21 cellular contexts compared by ENCODE assay signal in the genomic region with DNA sequence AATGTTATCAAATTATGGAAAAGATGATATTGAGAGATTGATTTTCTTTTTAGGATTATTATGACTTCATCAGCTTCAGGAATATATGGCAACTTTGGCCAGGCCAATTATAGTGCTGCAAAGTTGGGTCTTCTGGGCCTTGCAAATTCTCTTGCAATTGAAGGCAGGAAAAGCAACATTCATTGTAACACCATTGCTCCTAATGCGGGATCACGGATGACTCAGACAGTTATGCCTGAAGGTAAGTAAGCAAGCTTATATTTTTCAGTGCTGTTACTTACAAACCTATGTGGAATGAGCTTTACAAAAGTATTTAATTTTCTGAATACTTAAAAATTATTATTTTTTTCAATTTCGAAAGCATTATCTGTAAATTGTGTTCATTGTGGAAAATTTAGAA. TPM values are rescaled to one million over a fixed set of nuclear protein-coding genes. Genes with fewer than 3 reads are reported as not detected.
DNase-seq lines count a peak whose midpoint lies in the region; ATAC-seq, FAIRE-seq and TF ChIP-seq lines count a peak whose summit lies in the region.
"Had no signal": no experiment of that assay in that cellular context is flagged by ENCODE, and none has a peak within 500 bp of the region (broad histone marks: within the 10 kb centered on the region; RNA-seq: fewer than 3 reads in every experiment).

No MANE protein-coding gene starts in this region.

- H2AK5ac ChIP-seq in H1 (ENCODE audit: low read depth, low read length), result no peak overlapping the region
- no peak overlapping the region for H2AK5ac ChIP-seq in mesendoderm (ENCODE audit: low read length)

- no peak overlapping the region for H3K23ac ChIP-seq in H1 (ENCODE audit: insufficient read length)
- no peak overlapping the region for H3K23ac ChIP-seq in mesendoderm (ENCODE audit: low read length)

- H2BK20ac ChIP-seq in H1 (ENCODE audit: low read length), result no peak overlapping the region

- H2BK12ac ChIP-seq in H1 (ENCODE audit: low read depth, low read length), result no peak overlapping the region

- no peak overlapping the region for H3K9ac ChIP-seq in PC-3 (ENCODE audit: low read length)
- no peak overlapping the region for H3K9ac ChIP-seq in H1 (replicated peaks in 1 of 4; ENCODE audit: extremely low read depth in 1 of 4, low read depth in 3 of 4, low read length in 3 of 4)
- H3K9ac ChIP-seq in mesendoderm (ENCODE audit: low read length), result no peak overlapping the region
- H3K9ac ChIP-seq: KMS-11 had no signal

- TF ChIP-seq RAD21 in H1 (IDR thresholded peaks at IDR 0.05 in 1 of 2, conservative IDR thresholded peaks at IDR 0.05 in 1 of 2; ENCODE audit: low read depth in 2 of 2, low read length in 2 of 2), result no peak

- H4K20me1 ChIP-seq in PC-3 (ENCODE audit: low read length) (no peaks in the 10 kb centered on the region), H1 (replicated peaks in 1 of 2; ENCODE audit: control insufficient read depth in 1 of 2, insufficient read depth in 2 of 2, low read length in 2 of 2) (no peaks in the 10 kb centered on the region)

- no peak overlapping the region for H2BK15ac ChIP-seq in H1 (ENCODE audit: low read length)
- peak overlapping the region; percentile 19 for H2BK15ac ChIP-seq in mesendoderm (replicated peaks; ENCODE audit: low read depth)

- H2BK120ac ChIP-seq in H1 (replicated peaks; ENCODE audit: low read depth, low read length), result no peak overlapping the region
- peak overlapping the region; percentile 45 for H2BK120ac ChIP-seq in mesendoderm (ENCODE audit: low read depth, low read length)

- H3K79me2 ChIP-seq in PC-3 (ENCODE audit: low read length), result no peaks in the 10 kb centered on the region
- peaks cover 0 to 26% of the 10 kb centered on the region in 2 experiments; a peak in 2 of 4 replicates for H3K79me2 ChIP-seq in H1 (ENCODE audit: control insufficient read depth in 1 of 2, insufficient read depth in 2 of 2, low read length in 2 of 2)
- no peaks in the 10 kb centered on the region for H3K79me2 ChIP-seq in mesendoderm (ENCODE audit: control insufficient read depth, insufficient read depth, low read length)

- H3K4me3 ChIP-seq in PC-3 (ENCODE audit: low read length), result no peak overlapping the region
- no peak overlapping the region for H3K4me3 ChIP-seq in H1 (ENCODE audit: extremely low read depth in 1 of 4, insufficient read depth in 2 of 4, low read depth in 3 of 4, low read length in 4 of 4)
- no peak overlapping the region for H3K4me3 ChIP-seq in mesendoderm (ENCODE audit: low read length)
- H3K4me3 ChIP-seq: A549 had no signal

- DNase-seq in ELR (ENCODE audit: low read depth), result peak; percentile 42
- DNase-seq in PC-3, result peak; percentile 1
- no peak for DNase-seq in H1 (ENCODE audit: low read depth in 1 of 2, low spot score in 2 of 2)
- peak; percentile 80 for DNase-seq in mesendoderm
- DNase-seq in ureter (ENCODE audit: low spot score), result no peak
- DNase-seq in 8988T, result no peak
- DNase-seq: DMS79, MV-4-11, NCI-H1105 treated with DMSO at 0.1 percent for 48 hours, NCI-H2029 treated with DMSO at 0.1 percent for 48 hours, NCI-H2171 treated with DMSO at 0.1 percent for 48 hours, NCI-H526, OCI-M1, SHP77 had no signal

- H3K18ac ChIP-seq in H1 (ENCODE audit: extremely low read depth, low read length) (no peak overlapping the region), mesendoderm (ENCODE audit: low read length) (no peak overlapping the region)

- no TSS peak for BruUV-seq in PC-3 (replicated peaks; lab: Mats Ljungman, UMichigan)

- H3K9me2 ChIP-seq in PC-3 (replicated peaks; ENCODE audit: low read length), result no peaks in the 10 kb centered on the region

- H2BK5ac ChIP-seq in H1 (ENCODE audit: low read depth, low read length), result no peak overlapping the region
- H2BK5ac ChIP-seq in mesendoderm (ENCODE audit: low read length), result peak overlapping the region; percentile 79

- H3K56ac ChIP-seq in H1 (replicated peaks; ENCODE audit: insufficient read length, low read depth, low read length), result no peak overlapping the region
- peak overlapping the region; percentile 71 for H3K56ac ChIP-seq in mesendoderm (ENCODE audit: low read length)

- no peak overlapping the region for H4K5ac ChIP-seq in H1 (ENCODE audit: insufficient read length, low read depth, low read length)
- H4K5ac ChIP-seq in mesendoderm (ENCODE audit: low read length), result no peak overlapping the region

- peak overlapping the region; percentile 67 for H4K91ac ChIP-seq in H1 (replicated peaks; ENCODE audit: insufficient read length, low read length)

- no peak for FAIRE-seq in H1 (lab: Jason Lieb, UNC)
- FAIRE-seq: A549, GM12892, H54 had no signal

- intact Hi-C loops in PC-3 (cut with micrococcal nuclease), result loop anchor here (10.0 kb wide), 1 partner anchor 576 kb away; no protein-coding TSS in a partner anchor

- no peaks in the 10 kb centered on the region for H3K9me3 ChIP-seq in PC-3 (ENCODE audit: low read length)
- H3K9me3 ChIP-seq in H1 (ENCODE audit: insufficient read depth in 2 of 2, low read depth in 1 of 2, low read length in 1 of 2), result no peaks in the 10 kb centered on the region
- H3K9me3 ChIP-seq: A549 had no signal

- no peak for TF ChIP-seq POLR2A in H1 (IDR thresholded peaks at IDR 0.05; ENCODE audit: control extremely low read depth in 1 of 2, low read depth in 2 of 2, low read length in 2 of 2)

- ATAC-seq in PC-3 (no peak), HG03354 (IDR thresholded peaks at IDR 0.05; ENCODE audit: poor library complexity, severe bottlenecking, unreplicated experiment) (no peak), GM19324 (IDR thresholded peaks at IDR 0.05; ENCODE audit: low FRiP score, unreplicated experiment) (no peak)
- ATAC-seq: A549 had no signal

- H2AFZ ChIP-seq in PC-3 (ENCODE audit: low read length) (no peak overlapping the region), H1 (ENCODE audit: low read length) (no peak overlapping the region)

- POLR2A ChIA-PET in PC-3 (lab: Charles Lee; ENCODE audit: unreplicated experiment), result no interaction called here
- POLR2A ChIA-PET in H1 (lab: Charles Lee; ENCODE audit: partially characterized antibody), result interaction anchor here (0.7 kb wide), 1 partner anchor 73 kb away, joined by 3 read pairs; no protein-coding TSS in a partner anchor

- H3K4me1 ChIP-seq in PC-3 (ENCODE audit: insufficient read depth, low read length) (no peaks in the 10 kb centered on the region), H1 (replicated peaks in 1 of 4; ENCODE audit: control insufficient read depth in 3 of 4, insufficient read depth in 4 of 4, low read length in 3 of 4) (peaks cover 0 to 28% (median 4%) of the 10 kb centered on the region in 4 experiments; a peak in 5 of 7 replicates), mesendoderm (ENCODE audit: control insufficient read depth, low read depth, low read length) (peaks cover 8% of the 10 kb centered on the region)
- H3K4me1 ChIP-seq: A549 had no signal

- H3K79me1 ChIP-seq in H1 (ENCODE audit: low read depth, low read length) (no peaks in the 10 kb centered on the region), mesendoderm (ENCODE audit: low read length) (no peaks in the 10 kb centered on the region)

- WGBS in H1 (ENCODE audit: extremely low coverage in 1 of 2, insufficient coverage in 1 of 2, insufficient read length in 1 of 2, insufficient replicate concordance in 2 of 2, low coverage in 1 of 2, low lambda C conversion rate in 2 of 2, missing lambda C conversion rate in 1 of 2), 2 experiments, result 71% methylated on average over 3 of the region's 3 CpGs; no CpG with 5 or more reads in 1 of the 2 experiments
- no CpG with 5 or more reads among the region's 3 CpGs for WGBS in mesendoderm (ENCODE audit: extremely low coverage, insufficient coverage, low lambda C conversion rate)

- H3K27me3 ChIP-seq in PC-3 (ENCODE audit: low read length) (no peaks in the 10 kb centered on the region), H1 (replicated peaks in 1 of 4; ENCODE audit: control insufficient read depth in 3 of 4, extremely low read depth in 1 of 4, insufficient read depth in 3 of 4, low read length in 3 of 4) (no peaks in the 10 kb centered on the region), mesendoderm (ENCODE audit: insufficient read depth, low read length, poor library complexity) (no peaks in the 10 kb centered on the region)

- H4K8ac ChIP-seq in H1 (ENCODE audit: extremely low read depth, insufficient read depth, low read length) (no peak overlapping the region), mesendoderm (ENCODE audit: low read depth, low read length) (peak overlapping the region; percentile 56)

- no peaks in the 10 kb centered on the region for H3K23me2 ChIP-seq in H1 (ENCODE audit: low read depth, low read length)

- TF ChIP-seq CTCF in PC-3 (conservative IDR thresholded peaks at IDR 0.05; ENCODE audit: low read depth, low read length) (no peak), H1 (IDR thresholded peaks at IDR 0.05; ENCODE audit: control extremely low read depth in 1 of 3, insufficient read depth in 1 of 3, low read depth in 1 of 3, low read length in 3 of 3) (no peak)

- H3K14ac ChIP-seq in H1 (ENCODE audit: insufficient read length), result no peak overlapping the region

- H3K27ac ChIP-seq in PC-3 (ENCODE audit: low read length) (no peak overlapping the region), H1 (ENCODE audit: low read depth, low read length) (no peak overlapping the region), mesendoderm (ENCODE audit: low read depth, low read length) (peak overlapping the region; percentile 49)
- H3K27ac ChIP-seq: A549, HL-60, KMS-11 had no signal

- no peak overlapping the region for H3K4ac ChIP-seq in H1 (replicated peaks; ENCODE audit: insufficient read length, low read depth, low read length)
- H3K4ac ChIP-seq in mesendoderm (ENCODE audit: low read depth, low read length), result no peak overlapping the region

- no peak for TF ChIP-seq EP300 in H1 (IDR thresholded peaks at IDR 0.05; ENCODE audit: borderline replicate concordance in 1 of 2, low read depth in 2 of 2, low read length in 2 of 2)

- no peaks in the 10 kb centered on the region for H3K36me3 ChIP-seq in PC-3 (ENCODE audit: low read depth, low read length)
- H3K36me3 ChIP-seq in H1 (ENCODE audit: control insufficient read depth in 2 of 4, insufficient read depth in 4 of 4, low read length in 3 of 4), result peaks cover 0 to 42% (median 5%) of the 10 kb centered on the region in 4 experiments; a peak in 4 of 8 replicates
- no peaks in the 10 kb centered on the region for H3K36me3 ChIP-seq in mesendoderm (ENCODE audit: control insufficient read depth, insufficient read depth, low read length)

- CTCF ChIA-PET in PC-3 (lab: Charles Lee), result interaction anchor here (0.6 kb wide), 1 partner anchor 23 kb away, joined by 3 read pairs; no protein-coding TSS in a partner anchor
- CTCF ChIA-PET in H1 (lab: Charles Lee; ENCODE audit: partially characterized antibody), result interaction anchor here (0.7 to 1.3 kb wide), 4 partner anchors 8 to 986 kb away, joined by 3 to 4 read pairs (median 3); a partner anchor contains a TSS

- H3K4me2 ChIP-seq in PC-3 (ENCODE audit: low read length) (no peak overlapping the region), H1 (ENCODE audit: insufficient read depth in 1 of 2, low read depth in 2 of 2, low read length in 2 of 2) (no peak overlapping the region), mesendoderm (ENCODE audit: low read length) (no peak overlapping the region)
- H3K4me2 ChIP-seq: A549, KMS-11 had no signal

- no peaks in the 10 kb centered on the region for H3F3A ChIP-seq in PC-3 (ENCODE audit: low read length, unreplicated experiment)

RNA-seq across cellular contexts. Expression of a gene that starts 26.5 kb away (rescaled TPM):
- 101 and 165 TPM in 2 replicates for total RNA-seq in PC-3 (2014; rRNA removed)
- total RNA-seq in H1 (2021; fragmentation: NEBNext Ultra II Directional; extraction: Animal tissue kit (Norgen Biotek cat#: 25700)), result 360 and 369 TPM in 2 replicates
- polyA plus RNA-seq in H1 (2011; rRNA removed), result 209 and 305 TPM in 2 replicates
- polyA plus RNA-seq in H1 (2011; cell fraction: cytosol; rRNA removed), result 324 TPM
- polyA plus RNA-seq in H1 (2011; cell fraction: nucleus; rRNA removed), result 194 TPM
- 418 to 601 TPM (median 461 TPM) in 4 replicates for polyA plus RNA-seq in H1 (2012, experiment 1 of 2)
- polyA plus RNA-seq in H1 (2012, experiment 2 of 2), result 51.1 TPM
- 269 TPM for polyA plus RNA-seq in H1 (2013, experiment 1 of 2)
- 281 TPM for polyA plus RNA-seq in H1 (2013, experiment 2 of 2)
- 608 and 793 TPM in 2 replicates for polyA minus RNA-seq in H1 (2011; rRNA and poly(A)+ RNA removed)
- 194 TPM for polyA minus RNA-seq in H1 (2011; cell fraction: cytosol; rRNA and poly(A)+ RNA removed)
- 250 TPM for polyA minus RNA-seq in H1 (2011; cell fraction: nucleus; rRNA and poly(A)+ RNA removed)
- 337 TPM for polyA plus RNA-seq in mesendoderm (2013, experiment 1 of 2)
- 318 TPM for polyA plus RNA-seq in mesendoderm (2013, experiment 2 of 2)
- total RNA-seq in ureter, result 438 TPM

Comparison
In these comparisons a context has a peak if more than half of its experiments do, and no peak if none do; other contexts are left out.
1. DNase-seq: peak in ELR (single experiment), PC-3 (single experiment) and mesendoderm (single experiment); none in H1 (0 of 2), ureter (single experiment) and 8988T (single experiment).